In genomic region chr21:42221581-42222345, GRCh38 we compare ENCODE assay signal across 11 cellular contexts. TPM values are rescaled to one million over a fixed set of nuclear protein-coding genes. Genes with fewer than 3 reads are reported as not detected.
A peak's percentile ranks its signal among the peaks of the same experiment; 100 is the strongest.
DNase-seq lines count a peak whose midpoint lies in the region; ATAC-seq, FAIRE-seq and TF ChIP-seq lines count a peak whose summit lies in the region.
"Had no signal": no experiment of that assay in that cellular context is flagged by ENCODE, and none has a peak within 500 bp of the region (broad histone marks: within the 10 kb centered on the region; RNA-seq: fewer than 3 reads in every experiment).

No MANE protein-coding gene starts in this region.

- peak overlapping the region; percentile 48; the same call in 1 of the 2 replicates for H3K56ac ChIP-seq in IMR-90 (ENCODE audit: extremely low read depth, insufficient read depth, low read length)

- H3K18ac ChIP-seq in IMR-90 (ENCODE audit: low read depth, low read length), result peak overlapping the region; percentile 70

- H2BK20ac ChIP-seq in IMR-90 (ENCODE audit: low read depth, low read length), result peak overlapping the region; percentile 86; the same call in 1 of the 2 replicates

- H3K27ac ChIP-seq in IMR-90 (ENCODE audit: insufficient read depth, low read length) (peak overlapping the region; percentile 86), skeletal muscle tissue (ENCODE audit: low read depth, low read length) (peak overlapping the region; percentile 98)

- CTCF ChIA-PET in IMR-90 (lab: Yijun Ruan, JAX), result no interaction called here

- dilution Hi-C loops in IMR-90 (cut with HindIII; ENCODE audit: low sequenced_read_pairs, unreplicated experiment), result no loop called here

- H4K5ac ChIP-seq in IMR-90 (ENCODE audit: low read depth, low read length), result peak overlapping the region; percentile 65

- peak overlapping the region; percentile 85; the same call in 2 of the 3 replicates for H2BK15ac ChIP-seq in IMR-90 (ENCODE audit: low read depth, low read length)

- peaks cover 0 to 4% of the 10 kb centered on the region in 2 experiments; a peak in 2 of 4 replicates for H3K79me1 ChIP-seq in IMR-90 (ENCODE audit: low read depth in 1 of 2, low read length in 2 of 2)

- peaks cover 11% of the 10 kb centered on the region; the same call in 1 of the 2 replicates for H3K9me1 ChIP-seq in IMR-90 (ENCODE audit: insufficient read depth, low read length)

- H4K20me1 ChIP-seq in IMR-90 (ENCODE audit: insufficient read depth, low read length), result no peaks in the 10 kb centered on the region

- H3K4me2 ChIP-seq in IMR-90 (ENCODE audit: low read depth, low read length), result peak overlapping the region; percentile 73

- H4K8ac ChIP-seq in IMR-90 (ENCODE audit: low read depth in 2 of 2, low read length in 2 of 2), result peak overlapping the region; percentile 75 to 81

- intact Hi-C loops in IMR-90 (cut with micrococcal nuclease), result no loop called here

- 74% methylated on average over 5 of the region's 15 CpGs; no CpG with 5 or more reads in 1 of the 2 experiments for WGBS in IMR-90 (ENCODE audit: extremely low coverage in 2 of 2, insufficient read length in 1 of 2), 2 experiments

- H3K36me3 ChIP-seq in IMR-90 (ENCODE audit: control insufficient read depth, insufficient read depth, low read length), result peaks cover 3% of the 10 kb centered on the region; the same call in 1 of the 2 replicates
- peaks cover 16 to 40% (median 19%) of the 10 kb centered on the region in 3 donors for H3K36me3 ChIP-seq in skeletal muscle tissue (ENCODE audit: control insufficient read depth in 3 of 3, insufficient read depth in 3 of 3, low read length in 3 of 3)

- H2BK5ac ChIP-seq in IMR-90 (ENCODE audit: low read depth, low read length, poor library complexity, severe bottlenecking), result peak overlapping the region; percentile 56

- no TSS peak for BruUV-seq in IMR-90 (replicated peaks; lab: Mats Ljungman, UMichigan)

- peak; percentile 41 for ATAC-seq in IMR-90 (ENCODE audit: low read depth)
- ATAC-seq: activated naive CD4-positive, alpha-beta T cell treated with anti-CD3 and anti-CD28 coated beads, Interleukin-2, amount 50 U/mL, for 72 hours; K562; natural killer cell treated with Interleukin-12 subunit alpha and Interleukin-12 subunit beta and Interleukin-15 and Interleukin-18, amount 100 ng/mL, for 72 hours had no signal

- in situ Hi-C loops in IMR-90 (cut with MboI; ENCODE audit: low sequenced_read_pairs), result no loop called here

- H2AK9ac ChIP-seq in IMR-90 (replicated peaks; ENCODE audit: low read depth, low read length, poor library complexity), result no peak overlapping the region

- H4K91ac ChIP-seq in IMR-90 (ENCODE audit: insufficient read depth, low read depth, low read length), result peak overlapping the region; percentile 77

- DNase-seq in IMR-90, result peak; percentile 87
- DNase-seq in amniotic epithelial cell (ENCODE audit: low read depth), result peak; percentile 84
- peak; percentile 67 for DNase-seq in globus pallidus (ENCODE audit: low spot score)
- no peak for DNase-seq in frontal cortex (ENCODE audit: low spot score in 2 of 2)
- DNase-seq in stimulated activated CD4-positive, alpha-beta T cell treated with anti-CD3 and anti-CD28 coated beads, Interleukin-4, amount 100 ng/mL, for 24 hours, result no peak
- no peak for DNase-seq in NCI-H1694 treated with DMSO at 0.1 percent for 48 hours (lab: John Stamatoyannopoulos, UW)
- DNase-seq: NCI-H774 had no signal

- TF ChIP-seq RAD21 in IMR-90 (IDR thresholded peaks at IDR 0.05; ENCODE audit: low read length), result no peak

- H3K14ac ChIP-seq in IMR-90 (replicated peaks; ENCODE audit: low read depth, low read length), result peak overlapping the region; percentile 94

- H2AFZ ChIP-seq in IMR-90 (replicated peaks; ENCODE audit: low read length, poor library complexity), result peak overlapping the region; percentile 83

- POLR2A ChIA-PET in IMR-90 (lab: Charles Lee; ENCODE audit: unreplicated experiment), result no interaction called here

- no peak for TF ChIP-seq POLR2A in IMR-90 (IDR thresholded peaks at IDR 0.05; ENCODE audit: low read depth, low read length)

- H3K23ac ChIP-seq in IMR-90 (ENCODE audit: low read depth, low read length), result peak overlapping the region; percentile 44; the same call in 1 of the 2 replicates

- H3K4me1 ChIP-seq in IMR-90 (ENCODE audit: control insufficient read depth, insufficient read depth, low read length) (peaks cover 11% of the 10 kb centered on the region), skeletal muscle tissue (ENCODE audit: control insufficient read depth in 3 of 3, insufficient read depth in 3 of 3, low read length in 3 of 3) (peaks cover 35 to 57% (median 44%) of the 10 kb centered on the region in 3 donors)

- H3K9ac ChIP-seq in IMR-90 (ENCODE audit: low read depth, low read length) (peak overlapping the region; percentile 45; the same call in 1 of the 2 replicates), skeletal muscle tissue (ENCODE audit: low read depth in 1 of 3, low read length in 3 of 3) (peak overlapping the region; percentile 58 to 92 (median 76))

- H2BK120ac ChIP-seq in IMR-90 (ENCODE audit: low read depth, low read length), result peak overlapping the region; percentile 94

- H2AK5ac ChIP-seq in IMR-90 (ENCODE audit: low read depth, low read length), result peak overlapping the region; percentile 97

- H3K4me3 ChIP-seq in IMR-90 (ENCODE audit: insufficient read depth, low read depth, low read length), result no peak overlapping the region
- H3K4me3 ChIP-seq in skeletal muscle tissue (ENCODE audit: low read length in 3 of 3), result peak overlapping the region; percentile 33 to 90 (median 54)
- H3K4me3 ChIP-seq: K562 had no signal

- H3K27me3 ChIP-seq in IMR-90 (ENCODE audit: control insufficient read depth, insufficient read depth, low read length) (peaks cover 8% of the 10 kb centered on the region; the same call in 1 of the 2 replicates), skeletal muscle tissue (ENCODE audit: control insufficient read depth in 3 of 3, insufficient read depth in 3 of 3, low read length in 3 of 3) (no peaks in the 10 kb centered on the region)

- H3K9me3 ChIP-seq in IMR-90 (ENCODE audit: control insufficient read depth, insufficient read depth, low read length) (no peaks in the 10 kb centered on the region), skeletal muscle tissue (ENCODE audit: control insufficient read depth in 3 of 3, low read length in 3 of 3) (no peaks in the 10 kb centered on the region)

- TF ChIP-seq CTCF in IMR-90 (conservative IDR thresholded peaks at IDR 0.05; ENCODE audit: low read depth, low read length), result no peak

- no peak for FAIRE-seq in frontal cortex (lab: Jason Lieb, UNC)
- FAIRE-seq: K562 had no signal

- peak overlapping the region; percentile 83 for H3K4ac ChIP-seq in IMR-90 (ENCODE audit: low read depth, low read length)

TF ChIP-seq in IMR-90, 13 proteins besides CTCF, POLR2A, EP300 and RAD21:
- TF ChIP-seq FOS (IDR thresholded peaks at IDR 0.05; ENCODE audit: low read depth, low read length) (0 out of 2 replicates have a peak, but pooled peaks have one; percentile 5), RFX5 (IDR thresholded peaks at IDR 0.05; ENCODE audit: low read depth, low read length) (no peak), CEBPB (IDR thresholded peaks at IDR 0.05; ENCODE audit: low read depth, low read length) (0 out of 2 replicates have a peak, but pooled peaks have one; percentile 17), MXI1 (IDR thresholded peaks at IDR 0.05; ENCODE audit: borderline replicate concordance, low read depth, low read length) (no peak)

RNA-seq across cellular contexts. Expression of gene ABCG1, which starts 2.8 kb away (rescaled TPM):
- under 0.01 and 0.36 TPM in 2 replicates for total RNA-seq in IMR-90 (2012; rRNA removed)
- polyA plus RNA-seq in IMR-90 (2012; rRNA removed), result 0.14 and 0.19 TPM in 2 replicates
- 0.13 and 0.23 TPM in 2 replicates for polyA plus RNA-seq in IMR-90 (2012; cell fraction: cytosol; rRNA removed)
- polyA plus RNA-seq in IMR-90 (2012; cell fraction: nucleus; rRNA removed; ENCODE audit: low replicate concordance), result 0.20 and 0.23 TPM in 2 replicates
- total RNA-seq in skeletal muscle tissue, result 20.4 TPM
- 13.0 TPM for total RNA-seq in frontal cortex
- polyA plus RNA-seq: K562 had no signal

Comparison
In these comparisons a context has a peak if more than half of its experiments do, and no peak if none do; other contexts are left out.
1. DNase-seq: peak in IMR-90 (single experiment), amniotic epithelial cell (single experiment) and globus pallidus (single experiment); none in frontal cortex (0 of 2), stimulated activated CD4-positive, alpha-beta T cell treated with anti-CD3 and anti-CD28 coated beads, Interleukin-4, amount 100 ng/mL, for 24 hours (single experiment) and NCI-H1694 treated with DMSO at 0.1 percent for 48 hours (single experiment).
2. RNA of gene ABCG1, which starts 2.8 kb away (total RNA-seq): 20.4 TPM in skeletal muscle tissue (single experiment) and 13.0 TPM in frontal cortex (single experiment); under 0.01 to 0.36 TPM in IMR-90; every median in the first group is over 10 times any median in the second.